11 cellular contexts compared by ENCODE assay signal in genomic region chr22:45645150-45645525, GRCh38. TPM values are rescaled to one million over a fixed set of nuclear protein-coding genes. Genes with fewer than 3 reads are reported as not detected.
DNase-seq lines count a peak whose midpoint lies in the region; ATAC-seq and TF ChIP-seq lines count a peak whose summit lies in the region.
"Had no signal": no experiment of that assay in that cellular context is flagged by ENCODE, and none has a peak within 500 bp of the region (broad histone marks: within the 10 kb centered on the region; RNA-seq: fewer than 3 reads in every experiment).

No MANE protein-coding gene starts in this region.

- WGBS in thyroid gland, 2 donors = 19 to 29% methylated on average over 12 to 13 of the region's 16 CpGs

- H3K36me3 ChIP-seq in Panc1 (ENCODE audit: control insufficient read depth, insufficient read depth, low read length) = no peaks in the 10 kb centered on the region
- H3K36me3 ChIP-seq in thyroid gland = no peaks in the 10 kb centered on the region

- peak overlapping the region; percentile 12 to 30; a peak in 2 of 4 replicates for H3K4me3 ChIP-seq in Panc1 (ENCODE audit: low read depth in 2 of 2, low read length in 2 of 2)
- peak overlapping the region in 1 of 3 donors; percentile 20 for H3K4me3 ChIP-seq in thyroid gland (replicated peaks in 1 of 3)

- H3K4me1 ChIP-seq in Panc1 (ENCODE audit: control insufficient read depth, insufficient read depth, low read length) (no peaks in the 10 kb centered on the region), thyroid gland (peaks cover 16 to 28% of the 10 kb centered on the region in 2 donors)

- peak; percentile 53 for ATAC-seq in Panc1

- H3K9me3 Mint-ChIP-seq in activated naive CD4-positive, alpha-beta T cell treated with anti-CD3 and anti-CD28 coated beads, Interleukin-2, amount 50 U/mL, for 24 hours = no peaks in the 10 kb centered on the region
- no peaks in the 10 kb centered on the region for H3K9me3 Mint-ChIP-seq in activated naive CD4-positive, alpha-beta T cell treated with anti-CD3 and anti-CD28 coated beads for 36 hours
- peaks cover 0 to 3% (median 0%) of the 10 kb centered on the region in 6 donors for H3K9me3 Mint-ChIP-seq in immature natural killer cell
- H3K9me3 Mint-ChIP-seq: activated naive CD4-positive, alpha-beta T cell treated with anti-CD3 and anti-CD28 coated beads, Interleukin-2, amount 10 ng/mL, durations not matched to agents 7 days and 5 days; memory B cell had no signal

- no peaks in the 10 kb centered on the region for H3K36me3 Mint-ChIP-seq in activated naive CD4-positive, alpha-beta T cell treated with anti-CD3 and anti-CD28 coated beads, Interleukin-2, amount 50 U/mL, for 24 hours
- H3K36me3 Mint-ChIP-seq in activated naive CD4-positive, alpha-beta T cell treated with anti-CD3 and anti-CD28 coated beads for 36 hours (ENCODE audit: low read depth) = no peaks in the 10 kb centered on the region
- no peaks in the 10 kb centered on the region for H3K36me3 Mint-ChIP-seq in immature natural killer cell
- H3K36me3 Mint-ChIP-seq: activated naive CD4-positive, alpha-beta T cell treated with anti-CD3 and anti-CD28 coated beads, Interleukin-2, amount 10 ng/mL, durations not matched to agents 7 days and 5 days; memory B cell had no signal

- H3K27ac ChIP-seq in Panc1 (ENCODE audit: low read length) = peak overlapping the region; percentile 54; the same call in 1 of the 2 replicates
- peak overlapping the region in 2 of 3 donors; percentile 49 to 77 for H3K27ac ChIP-seq in thyroid gland

- CTCF ChIA-PET in activated naive CD4-positive, alpha-beta T cell treated with anti-CD3 and anti-CD28 coated beads for 36 hours (lab: Charles Lee) = interaction anchor here (0.6 to 4.7 kb wide), 10 partner anchors 12 to 331 kb away, joined by 3 to 22 read pairs (median 4); no protein-coding TSS in a partner anchor
- CTCF ChIA-PET in Panc1 (lab: Charles Lee) = interaction anchor here (1.0 kb wide), 1 partner anchor 14 kb away, joined by 5 read pairs; no protein-coding TSS in a partner anchor

- no peak for DNase-seq in activated naive CD4-positive, alpha-beta T cell treated with anti-CD3 and anti-CD28 coated beads for 36 hours
- DNase-seq in Panc1 (ENCODE audit: low read depth, low spot score) (no peak), immature natural killer cell (no peak), thyroid gland (peak; percentile 40 to 49), NCI-H2171 (lab: John Stamatoyannopoulos, UW) (no peak), NCI-H69 (lab: John Stamatoyannopoulos, UW) (no peak), NCI-H2227 treated with DMSO at 0.1 percent for 48 hours (lab: John Stamatoyannopoulos, UW) (no peak)
- DNase-seq: NCI-H1694 had no signal

- H3K27me3 ChIP-seq in Panc1 (ENCODE audit: control insufficient read depth, insufficient read depth, low read length) (no peaks in the 10 kb centered on the region), thyroid gland (no peaks in the 10 kb centered on the region)

- intact Hi-C loops in activated naive CD4-positive, alpha-beta T cell treated with anti-CD3 and anti-CD28 coated beads for 36 hours (cut with micrococcal nuclease) = loop anchor here (5.0 kb wide), 1 partner anchor 68 kb away; no protein-coding TSS in a partner anchor
- intact Hi-C loops in Panc1 (cut with micrococcal nuclease; ENCODE audit: unreplicated experiment) (no loop called here), thyroid gland (cut with DNase I) (loop anchor here (10.0 kb wide), 1 partner anchor 220 kb away; no protein-coding TSS in a partner anchor)

- POLR2A ChIA-PET in Panc1 (lab: Charles Lee) = no interaction called here

- BruUV-seq in Panc1 (replicated peaks; lab: Mats Ljungman, UMichigan) = no TSS peak

- H3K9me3 ChIP-seq in Panc1 (ENCODE audit: control insufficient read depth, insufficient read depth, low read depth, low read length) (no peaks in the 10 kb centered on the region), thyroid gland (no peaks in the 10 kb centered on the region)

- peak overlapping the region; percentile 33 for H3K4me3 Mint-ChIP-seq in activated naive CD4-positive, alpha-beta T cell treated with anti-CD3 and anti-CD28 coated beads, Interleukin-2, amount 50 U/mL, for 24 hours
- no peak overlapping the region for H3K4me3 Mint-ChIP-seq in activated naive CD4-positive, alpha-beta T cell treated with anti-CD3 and anti-CD28 coated beads for 36 hours
- peak overlapping the region; percentile 5 to 51 (median 44) for H3K4me3 Mint-ChIP-seq in immature natural killer cell
- H3K4me3 Mint-ChIP-seq: activated naive CD4-positive, alpha-beta T cell treated with anti-CD3 and anti-CD28 coated beads, Interleukin-2, amount 10 ng/mL, durations not matched to agents 7 days and 5 days; memory B cell had no signal

- TF ChIP-seq CTCF in Panc1 (IDR thresholded peaks at IDR 0.05) = no peak
- TF ChIP-seq CTCF in thyroid gland (IDR thresholded peaks at IDR 0.05) = no peak

- in situ Hi-C loops in Panc1 (cut with HindIII; ENCODE audit: low pct_unique_long_range_greater_than_20kb, low sequenced_read_pairs) = no loop called here

- peaks cover 4% of the 10 kb centered on the region for H3K4me1 Mint-ChIP-seq in activated naive CD4-positive, alpha-beta T cell treated with anti-CD3 and anti-CD28 coated beads, Interleukin-2, amount 50 U/mL, for 24 hours
- no peaks in the 10 kb centered on the region for H3K4me1 Mint-ChIP-seq in activated naive CD4-positive, alpha-beta T cell treated with anti-CD3 and anti-CD28 coated beads for 36 hours (ENCODE audit: low read depth)
- peaks cover 9 to 10% of the 10 kb centered on the region in 2 donors for H3K4me1 Mint-ChIP-seq in immature natural killer cell

- H3K27ac Mint-ChIP-seq in activated naive CD4-positive, alpha-beta T cell treated with anti-CD3 and anti-CD28 coated beads, Interleukin-2, amount 50 U/mL, for 24 hours = no peak overlapping the region
- H3K27ac Mint-ChIP-seq in activated naive CD4-positive, alpha-beta T cell treated with anti-CD3 and anti-CD28 coated beads for 36 hours = no peak overlapping the region
- no peak overlapping the region for H3K27ac Mint-ChIP-seq in immature natural killer cell
- H3K27ac Mint-ChIP-seq: activated naive CD4-positive, alpha-beta T cell treated with anti-CD3 and anti-CD28 coated beads, Interleukin-2, amount 10 ng/mL, durations not matched to agents 7 days and 5 days; memory B cell had no signal

- no peak for TF ChIP-seq POLR2A in thyroid gland (IDR thresholded peaks at IDR 0.05)

- peaks cover 22% of the 10 kb centered on the region for H3K27me3 Mint-ChIP-seq in activated naive CD4-positive, alpha-beta T cell treated with anti-CD3 and anti-CD28 coated beads, Interleukin-2, amount 50 U/mL, for 24 hours
- H3K27me3 Mint-ChIP-seq in activated naive CD4-positive, alpha-beta T cell treated with anti-CD3 and anti-CD28 coated beads for 36 hours (ENCODE audit: low read depth) = peaks cover 36% of the 10 kb centered on the region
- H3K27me3 Mint-ChIP-seq in immature natural killer cell (ENCODE audit: low read depth in 3 of 3) = peaks cover 0 to 22% (median 3%) of the 10 kb centered on the region in 3 donors

RNA-seq across cellular contexts. Expression of gene ATXN10, which starts 26.5 kb away (rescaled TPM):
- total RNA-seq in activated naive CD4-positive, alpha-beta T cell treated with anti-CD3 and anti-CD28 coated beads for 36 hours = 10 to 100 TPM; 79.8 to 83.7 TPM
- total RNA-seq in Panc1 (2021; ENCODE audit: unreplicated experiment) (184 TPM), thyroid gland (100 to 1,000 TPM; 110 to 145 (median 134) TPM)
- 75.1 TPM for polyA plus RNA-seq in Panc1 (2012; ENCODE audit: insufficient read length)
- 100 to 1,000 TPM in 2 of 3 donors, 10 to 100 TPM in 1; 97.7 to 113 (median 112) TPM for polyA plus RNA-seq in immature natural killer cell

Comparison
In these comparisons a context has a peak if more than half of its experiments do, and no peak if none do; other contexts are left out.
1. DNase-seq: peak in thyroid gland (2 of 2); none in activated naive CD4-positive, alpha-beta T cell treated with anti-CD3 and anti-CD28 coated beads for 36 hours (single experiment), Panc1 (single experiment), immature natural killer cell (0 of 3), NCI-H2171 (single experiment), NCI-H69 (single experiment) and NCI-H2227 treated with DMSO at 0.1 percent for 48 hours (single experiment).